Comparison of ENCODE assay signal across 8 cellular contexts in the genomic region with DNA sequence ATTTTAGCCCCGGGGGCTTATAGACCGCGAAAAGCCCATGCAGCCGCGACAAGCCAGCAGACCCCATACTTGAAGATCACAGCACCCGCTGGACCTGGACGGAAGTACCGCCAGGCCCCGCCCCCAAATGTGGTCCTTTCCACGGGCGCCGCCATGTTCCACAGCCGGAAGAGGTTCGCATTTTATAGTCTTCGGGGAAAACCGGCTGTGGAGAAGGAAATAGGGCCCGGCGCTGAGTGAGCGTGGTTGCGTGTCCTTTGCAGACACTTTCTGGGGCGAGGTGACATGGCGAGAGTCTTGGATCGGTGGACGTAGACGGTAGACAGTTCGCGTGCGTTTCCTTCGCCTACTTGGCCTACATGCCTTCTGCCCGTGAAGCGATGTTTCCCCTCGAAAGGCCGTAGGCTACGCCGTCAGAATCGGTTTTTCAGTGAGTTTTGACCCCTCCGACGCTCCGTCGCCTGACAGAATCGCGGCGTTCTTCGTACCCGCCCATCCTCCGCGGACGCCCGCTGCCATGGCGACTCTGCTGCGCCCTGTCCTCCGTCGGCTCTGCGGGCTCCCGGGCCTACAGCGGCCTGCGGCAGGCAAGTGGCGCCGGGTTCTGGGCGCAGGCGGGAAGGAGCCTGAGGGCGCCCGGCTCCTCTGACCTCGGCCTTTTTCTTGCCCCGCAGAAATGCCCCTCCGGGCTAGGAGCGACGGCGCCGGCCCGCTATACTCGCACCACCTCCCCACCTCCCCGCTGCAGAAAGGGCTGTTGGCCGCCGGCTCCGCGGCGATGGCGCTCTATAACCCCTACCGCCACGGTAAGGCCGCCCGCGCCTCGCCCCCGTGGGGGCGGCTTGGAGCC. TPM values are rescaled to one million over a fixed set of nuclear protein-coding genes. Genes with fewer than 3 reads are reported as not detected.
DNase-seq lines count a peak whose midpoint lies in the region; ATAC-seq, FAIRE-seq and TF ChIP-seq lines count a peak whose summit lies in the region.

COQ4 (plus strand) TSS at position 498 of the 850 bp plus-strand sequence; CDS start at position 518, 20 bp downstream.
A gene with protein sequence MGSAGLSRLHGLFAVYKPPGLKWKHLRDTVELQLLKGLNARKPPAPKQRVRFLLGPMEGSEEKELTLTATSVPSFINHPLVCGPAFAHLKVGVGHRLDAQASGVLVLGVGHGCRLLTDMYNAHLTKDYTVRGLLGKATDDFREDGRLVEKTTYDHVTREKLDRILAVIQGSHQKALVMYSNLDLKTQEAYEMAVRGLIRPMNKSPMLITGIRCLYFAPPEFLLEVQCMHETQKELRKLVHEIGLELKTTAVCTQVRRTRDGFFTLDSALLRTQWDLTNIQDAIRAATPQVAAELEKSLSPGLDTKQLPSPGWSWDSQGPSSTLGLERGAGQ (minus strand): TSS at position 106 of the 850 bp plus-strand sequence. CDS start 39 bp downstream, at position 67.

- DNase-seq in AG20443 (ENCODE audit: low spot score): peak; percentile 96
- DNase-seq in NCI-H460 (ENCODE audit: extremely low read depth, low read depth): peak; percentile 94
- peak; percentile 89 for DNase-seq in activated CD4-positive, CD25-positive, alpha-beta regulatory T cell treated with anti-CD3 and anti-CD28 coated beads, Interleukin-2, amount 50 U/mL, for 72 hours
- peak; percentile 96 for DNase-seq in cerebellar cortex (ENCODE audit: low spot score)
- no peak for DNase-seq in keratinocyte (ENCODE audit: low read depth, low spot score)
- peak; percentile 87 to 92 (median 91) for DNase-seq in stimulated activated CD4-positive, alpha-beta T cell treated with anti-CD3 and anti-CD28 coated beads, Interleukin-12 subunit alpha, Interleukin-12 subunit beta, amount 100 ng/mL, for 48 hours (ENCODE audit: low read depth in 2 of 3, low spot score in 1 of 3)

- H3K79me2 ChIP-seq in keratinocyte (ENCODE audit: control insufficient read depth, insufficient read depth, low read length): peaks cover 36% of the 10 kb centered on the region

- H3K4me2 ChIP-seq in keratinocyte (ENCODE audit: control insufficient read depth, extremely low read depth, insufficient read depth, low read depth, low read length): peak within 1 kb of the TSS; percentile 93

- dilution Hi-C loops in keratinocyte (cut with MboI; ENCODE audit: extremely low pct_ligation_motif_present, low sequenced_read_pairs): no loop called here

- FAIRE-seq in keratinocyte (lab: Jason Lieb, UNC): no peak

- H3K9me1 ChIP-seq in keratinocyte (ENCODE audit: control insufficient read depth, extremely low read depth, insufficient read depth, low read length): no peaks in the 10 kb centered on the region

- H3K27me3 ChIP-seq in keratinocyte (ENCODE audit: control insufficient read depth, extremely low read depth, insufficient read depth, low read length): no peaks in the 10 kb centered on the region

- peak within 1 kb of the TSS; percentile 94 for H3K9ac ChIP-seq in keratinocyte (ENCODE audit: control insufficient read depth, extremely low read depth, insufficient read depth, low read length)

- TF ChIP-seq POLR2A in GM19099 (IDR thresholded peaks at IDR 0.05; ENCODE audit: extremely low read depth, insufficient read length, low read depth): peak; percentile 84

- H3K36me3 ChIP-seq in keratinocyte (ENCODE audit: control insufficient read depth in 2 of 2, extremely low read depth in 1 of 2, insufficient read depth in 2 of 2, low read length in 2 of 2): peaks cover 1 to 17% of the 10 kb centered on the region in 2 experiments

- H2AFZ ChIP-seq in keratinocyte (ENCODE audit: control insufficient read depth, low read length): peak within 1 kb of the TSS; percentile 100

- H3K9me3 ChIP-seq in keratinocyte (ENCODE audit: control insufficient read depth, low read depth, low read length): no peaks in the 10 kb centered on the region

- peak; percentile 77 for ATAC-seq in HG03378 (IDR thresholded peaks at IDR 0.05; ENCODE audit: unreplicated experiment)

- peak within 1 kb of the TSS; percentile 85 to 99 (median 93) for H3K4me3 ChIP-seq in keratinocyte (ENCODE audit: control insufficient read depth in 2 of 3, extremely low read depth in 1 of 3, insufficient read depth in 2 of 3, low read depth in 1 of 3, low read length in 3 of 3)

- no peaks in the 10 kb centered on the region for H4K20me1 ChIP-seq in keratinocyte (ENCODE audit: control insufficient read depth, extremely low read depth, insufficient read depth, low read length)

- peaks cover 23% of the 10 kb centered on the region for H3K4me1 ChIP-seq in keratinocyte (ENCODE audit: control insufficient read depth, extremely low read depth, insufficient read depth, low read length)

- peak within 1 kb of the TSS; percentile 95 for H3K27ac ChIP-seq in keratinocyte (ENCODE audit: control insufficient read depth, insufficient read depth, low read length)

- no peak for TF ChIP-seq CTCF in keratinocyte (optimal IDR thresholded peaks at IDR 0.05 in 1 of 3, IDR thresholded peaks at IDR 0.05 in 1 of 3, conservative IDR thresholded peaks at IDR 0.05 in 1 of 3; ENCODE audit: extremely low read depth in 1 of 3, insufficient read depth in 2 of 3, low read length in 3 of 3)

RNA-seq across cellular contexts. Expression of gene COQ4, which starts in this region (rescaled TPM):
- total RNA-seq in NCI-H460 (2014; rRNA removed; shearing (Covaris generic)): 48.8 and 54.0 TPM in 2 replicates
- polyA plus RNA-seq in NCI-H460 (2014; cell fraction: nucleus; rRNA removed): 89.1 and 104 TPM in 2 replicates
- polyA plus RNA-seq in keratinocyte: 32.6 to 39.8 TPM (median 33.4 TPM) in 3 replicates
- polyA plus RNA-seq in keratinocyte (2011; ENCODE audit: low read depth): 9.3 TPM
- polyA plus RNA-seq in keratinocyte (2011; cell fraction: cytosol; rRNA removed): 20.0 and 33.2 TPM in 2 replicates
- polyA plus RNA-seq in keratinocyte (2011; cell fraction: nucleus; rRNA removed): 62.1 and 78.2 TPM in 2 replicates
- polyA plus RNA-seq in keratinocyte (2012; ENCODE audit: low replicate concordance): 30.5 and 33.2 TPM in 2 replicates
- polyA minus RNA-seq in keratinocyte: 24.2 to 32.6 TPM (median 31.0 TPM) in 3 replicates
- polyA minus RNA-seq in keratinocyte (2011; cell fraction: cytosol; rRNA and poly(A)+ RNA removed): 33.8 TPM
- polyA minus RNA-seq in keratinocyte (2011; cell fraction: nucleus; rRNA and poly(A)+ RNA removed): 18.9 and 26.2 TPM in 2 replicates

RNA-seq across cellular contexts. Expression of the second gene that starts in this region (rescaled TPM):
- total RNA-seq in NCI-H460 (2014; rRNA removed; shearing (Covaris generic)): 25.7 and 30.7 TPM in 2 replicates
- polyA plus RNA-seq in NCI-H460 (2014; cell fraction: nucleus; rRNA removed): 14.4 and 18.4 TPM in 2 replicates
- polyA plus RNA-seq in keratinocyte: 15.5 to 25.8 TPM (median 17.2 TPM) in 3 replicates
- polyA plus RNA-seq in keratinocyte (2011; ENCODE audit: low read depth): 12.6 TPM
- 12.7 and 14.5 TPM in 2 replicates for polyA plus RNA-seq in keratinocyte (2011; cell fraction: cytosol; rRNA removed)
- polyA plus RNA-seq in keratinocyte (2011; cell fraction: nucleus; rRNA removed): 13.6 and 14.5 TPM in 2 replicates
- polyA plus RNA-seq in keratinocyte (2012; ENCODE audit: low replicate concordance): 17.4 and 26.2 TPM in 2 replicates
- polyA minus RNA-seq in keratinocyte: 17.7 to 27.2 TPM (median 22.5 TPM) in 3 replicates
- 13.8 TPM for polyA minus RNA-seq in keratinocyte (2011; cell fraction: cytosol; rRNA and poly(A)+ RNA removed)
- 9.0 and 10.5 TPM in 2 replicates for polyA minus RNA-seq in keratinocyte (2011; cell fraction: nucleus; rRNA and poly(A)+ RNA removed)
